ENCODE assay signal across 2 cellular contexts in the genomic region with DNA sequence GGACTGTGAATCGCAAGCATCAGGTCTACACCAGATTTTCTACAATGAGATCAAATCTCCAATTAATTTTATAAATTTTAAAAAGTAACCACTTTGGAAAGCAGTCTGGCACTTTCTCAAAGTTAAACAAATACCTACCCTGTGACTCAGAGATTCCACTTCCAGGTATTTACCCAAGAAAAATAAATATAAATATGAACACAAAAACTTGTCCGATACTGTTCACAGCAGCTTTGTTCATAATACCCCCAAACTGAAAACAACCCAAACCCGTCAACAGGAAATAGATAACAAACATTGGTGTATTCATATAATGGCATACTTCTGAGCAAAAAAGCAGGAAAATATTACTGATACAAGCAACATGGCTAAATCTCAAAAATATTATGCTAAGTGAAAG.
TF ChIP-seq lines count a peak whose summit lies in the region.

No MANE protein-coding gene starts in this region.

TF ChIP-seq in IMR-90, 13 proteins besides CTCF, POLR2A, EP300 and RAD21:
- TF ChIP-seq RCOR1 (IDR thresholded peaks at IDR 0.05; ENCODE audit: insufficient replicate concordance, low read length) (no peak), FOS (IDR thresholded peaks at IDR 0.05; ENCODE audit: low read depth, low read length) (no peak), SMC3 (IDR thresholded peaks at IDR 0.05; ENCODE audit: low read depth, low read length) (no peak), MXI1 (IDR thresholded peaks at IDR 0.05; ENCODE audit: borderline replicate concordance, low read depth, low read length) (no peak), MAZ (IDR thresholded peaks at IDR 0.05; ENCODE audit: borderline replicate concordance, low read depth, low read length) (no peak)
- TF ChIP-seq, protein P1, sequence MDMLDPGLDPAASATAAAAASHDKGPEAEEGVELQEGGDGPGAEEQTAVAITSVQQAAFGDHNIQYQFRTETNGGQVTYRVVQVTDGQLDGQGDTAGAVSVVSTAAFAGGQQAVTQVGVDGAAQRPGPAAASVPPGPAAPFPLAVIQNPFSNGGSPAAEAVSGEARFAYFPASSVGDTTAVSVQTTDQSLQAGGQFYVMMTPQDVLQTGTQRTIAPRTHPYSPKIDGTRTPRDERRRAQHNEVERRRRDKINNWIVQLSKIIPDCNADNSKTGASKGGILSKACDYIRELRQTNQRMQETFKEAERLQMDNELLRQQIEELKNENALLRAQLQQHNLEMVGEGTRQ (IDR thresholded peaks at IDR 0.05; ENCODE audit: low read depth, low read length): no peak

TF ChIP-seq in HepG2, 621 proteins besides CTCF, POLR2A, EP300 and RAD21 (continues in another document):
- TF ChIP-seq FOXO1 (CRISPR knock-in tag; IDR thresholded peaks at IDR 0.05) (peak; percentile 9; the same call in 1 of the 2 replicates), JUNB (CRISPR knock-in tag; IDR thresholded peaks at IDR 0.05; ENCODE audit: borderline replicate concordance) (peak; percentile 69; the same call in 1 of the 2 replicates), FOXA1 (IDR thresholded peaks at IDR 0.05) (peak; percentile 62; the same call in 1 of the 2 replicates), FOXA1 (CRISPR knock-in tag; IDR thresholded peaks at IDR 0.05) (peak; percentile 29; the same call in 1 of the 2 replicates), BCL6 (CRISPR knock-in tag; IDR thresholded peaks at IDR 0.05) (0 out of 2 replicates have a peak, but pooled peaks have one; percentile 24), DPF2 (CRISPR knock-in tag; IDR thresholded peaks at IDR 0.05; ENCODE audit: borderline replicate concordance, low read depth) (0 out of 2 replicates have a peak, but pooled peaks have one; percentile 25), FOSL1 (CRISPR knock-in tag; IDR thresholded peaks at IDR 0.05; ENCODE audit: borderline replicate concordance) (peak; percentile 76; the same call in 1 of the 2 replicates), IRF2 (CRISPR knock-in tag; IDR thresholded peaks at IDR 0.05) (0 out of 2 replicates have a peak, but pooled peaks have one; percentile 20), RBM39 (IDR thresholded peaks at IDR 0.05; ENCODE audit: low read depth, low read length, poor library complexity, severe bottlenecking) (no peak), CEBPG (CRISPR knock-in tag; IDR thresholded peaks at IDR 0.05) (no peak), GABPA (IDR thresholded peaks at IDR 0.05; ENCODE audit: low read depth, low read length) (no peak), GABPA (CRISPR knock-in tag; IDR thresholded peaks at IDR 0.05; ENCODE audit: low read depth) (peak; percentile 60), SOX13 (IDR thresholded peaks at IDR 0.05) (no peak), SOX13 (CRISPR knock-in tag; conservative IDR thresholded peaks at IDR 0.05 in 1 of 2, IDR thresholded peaks at IDR 0.05 in 1 of 2) (peak in 1 of 2 experiments; percentile 47; a peak in 1 of 4 replicates), NCOA2 (CRISPR knock-in tag; IDR thresholded peaks at IDR 0.05) (peak; percentile 24; the same call in 1 of the 2 replicates), GATAD2A (CRISPR knock-in tag; IDR thresholded peaks at IDR 0.05) (peak; percentile 64), FOXA3 (CRISPR knock-in tag; IDR thresholded peaks at IDR 0.05) (peak; percentile 79), NR2F6 (IDR thresholded peaks at IDR 0.05) (peak; percentile 35; the same call in 1 of the 2 replicates), NR2F6 (CRISPR knock-in tag; IDR thresholded peaks at IDR 0.05) (no peak)
- TF ChIP-seq, protein P2, sequence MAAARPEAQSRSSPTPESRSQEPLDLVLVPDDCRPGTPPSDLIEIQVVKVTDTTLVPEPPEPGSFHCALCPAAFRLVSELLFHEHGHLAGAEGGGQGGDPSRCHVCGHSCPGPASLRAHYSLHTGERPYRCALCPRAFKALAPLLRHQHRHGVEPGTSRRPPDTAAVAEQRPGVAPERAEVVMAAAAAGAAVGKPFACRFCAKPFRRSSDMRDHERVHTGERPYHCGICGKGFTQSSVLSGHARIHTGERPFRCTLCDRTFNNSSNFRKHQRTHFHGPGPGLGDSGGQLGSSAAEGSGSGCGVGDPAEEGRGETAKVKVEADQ (CRISPR knock-in tag; IDR thresholded peaks at IDR 0.05; ENCODE audit: borderline replicate concordance): no peak
- TF ChIP-seq, protein P3, sequence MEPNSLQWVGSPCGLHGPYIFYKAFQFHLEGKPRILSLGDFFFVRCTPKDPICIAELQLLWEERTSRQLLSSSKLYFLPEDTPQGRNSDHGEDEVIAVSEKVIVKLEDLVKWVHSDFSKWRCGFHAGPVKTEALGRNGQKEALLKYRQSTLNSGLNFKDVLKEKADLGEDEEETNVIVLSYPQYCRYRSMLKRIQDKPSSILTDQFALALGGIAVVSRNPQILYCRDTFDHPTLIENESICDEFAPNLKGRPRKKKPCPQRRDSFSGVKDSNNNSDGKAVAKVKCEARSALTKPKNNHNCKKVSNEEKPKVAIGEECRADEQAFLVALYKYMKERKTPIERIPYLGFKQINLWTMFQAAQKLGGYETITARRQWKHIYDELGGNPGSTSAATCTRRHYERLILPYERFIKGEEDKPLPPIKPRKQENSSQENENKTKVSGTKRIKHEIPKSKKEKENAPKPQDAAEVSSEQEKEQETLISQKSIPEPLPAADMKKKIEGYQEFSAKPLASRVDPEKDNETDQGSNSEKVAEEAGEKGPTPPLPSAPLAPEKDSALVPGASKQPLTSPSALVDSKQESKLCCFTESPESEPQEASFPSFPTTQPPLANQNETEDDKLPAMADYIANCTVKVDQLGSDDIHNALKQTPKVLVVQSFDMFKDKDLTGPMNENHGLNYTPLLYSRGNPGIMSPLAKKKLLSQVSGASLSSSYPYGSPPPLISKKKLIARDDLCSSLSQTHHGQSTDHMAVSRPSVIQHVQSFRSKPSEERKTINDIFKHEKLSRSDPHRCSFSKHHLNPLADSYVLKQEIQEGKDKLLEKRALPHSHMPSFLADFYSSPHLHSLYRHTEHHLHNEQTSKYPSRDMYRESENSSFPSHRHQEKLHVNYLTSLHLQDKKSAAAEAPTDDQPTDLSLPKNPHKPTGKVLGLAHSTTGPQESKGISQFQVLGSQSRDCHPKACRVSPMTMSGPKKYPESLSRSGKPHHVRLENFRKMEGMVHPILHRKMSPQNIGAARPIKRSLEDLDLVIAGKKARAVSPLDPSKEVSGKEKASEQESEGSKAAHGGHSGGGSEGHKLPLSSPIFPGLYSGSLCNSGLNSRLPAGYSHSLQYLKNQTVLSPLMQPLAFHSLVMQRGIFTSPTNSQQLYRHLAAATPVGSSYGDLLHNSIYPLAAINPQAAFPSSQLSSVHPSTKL (CRISPR knock-in tag; IDR thresholded peaks at IDR 0.05): peak; percentile 75
- TF ChIP-seq, protein P4, sequence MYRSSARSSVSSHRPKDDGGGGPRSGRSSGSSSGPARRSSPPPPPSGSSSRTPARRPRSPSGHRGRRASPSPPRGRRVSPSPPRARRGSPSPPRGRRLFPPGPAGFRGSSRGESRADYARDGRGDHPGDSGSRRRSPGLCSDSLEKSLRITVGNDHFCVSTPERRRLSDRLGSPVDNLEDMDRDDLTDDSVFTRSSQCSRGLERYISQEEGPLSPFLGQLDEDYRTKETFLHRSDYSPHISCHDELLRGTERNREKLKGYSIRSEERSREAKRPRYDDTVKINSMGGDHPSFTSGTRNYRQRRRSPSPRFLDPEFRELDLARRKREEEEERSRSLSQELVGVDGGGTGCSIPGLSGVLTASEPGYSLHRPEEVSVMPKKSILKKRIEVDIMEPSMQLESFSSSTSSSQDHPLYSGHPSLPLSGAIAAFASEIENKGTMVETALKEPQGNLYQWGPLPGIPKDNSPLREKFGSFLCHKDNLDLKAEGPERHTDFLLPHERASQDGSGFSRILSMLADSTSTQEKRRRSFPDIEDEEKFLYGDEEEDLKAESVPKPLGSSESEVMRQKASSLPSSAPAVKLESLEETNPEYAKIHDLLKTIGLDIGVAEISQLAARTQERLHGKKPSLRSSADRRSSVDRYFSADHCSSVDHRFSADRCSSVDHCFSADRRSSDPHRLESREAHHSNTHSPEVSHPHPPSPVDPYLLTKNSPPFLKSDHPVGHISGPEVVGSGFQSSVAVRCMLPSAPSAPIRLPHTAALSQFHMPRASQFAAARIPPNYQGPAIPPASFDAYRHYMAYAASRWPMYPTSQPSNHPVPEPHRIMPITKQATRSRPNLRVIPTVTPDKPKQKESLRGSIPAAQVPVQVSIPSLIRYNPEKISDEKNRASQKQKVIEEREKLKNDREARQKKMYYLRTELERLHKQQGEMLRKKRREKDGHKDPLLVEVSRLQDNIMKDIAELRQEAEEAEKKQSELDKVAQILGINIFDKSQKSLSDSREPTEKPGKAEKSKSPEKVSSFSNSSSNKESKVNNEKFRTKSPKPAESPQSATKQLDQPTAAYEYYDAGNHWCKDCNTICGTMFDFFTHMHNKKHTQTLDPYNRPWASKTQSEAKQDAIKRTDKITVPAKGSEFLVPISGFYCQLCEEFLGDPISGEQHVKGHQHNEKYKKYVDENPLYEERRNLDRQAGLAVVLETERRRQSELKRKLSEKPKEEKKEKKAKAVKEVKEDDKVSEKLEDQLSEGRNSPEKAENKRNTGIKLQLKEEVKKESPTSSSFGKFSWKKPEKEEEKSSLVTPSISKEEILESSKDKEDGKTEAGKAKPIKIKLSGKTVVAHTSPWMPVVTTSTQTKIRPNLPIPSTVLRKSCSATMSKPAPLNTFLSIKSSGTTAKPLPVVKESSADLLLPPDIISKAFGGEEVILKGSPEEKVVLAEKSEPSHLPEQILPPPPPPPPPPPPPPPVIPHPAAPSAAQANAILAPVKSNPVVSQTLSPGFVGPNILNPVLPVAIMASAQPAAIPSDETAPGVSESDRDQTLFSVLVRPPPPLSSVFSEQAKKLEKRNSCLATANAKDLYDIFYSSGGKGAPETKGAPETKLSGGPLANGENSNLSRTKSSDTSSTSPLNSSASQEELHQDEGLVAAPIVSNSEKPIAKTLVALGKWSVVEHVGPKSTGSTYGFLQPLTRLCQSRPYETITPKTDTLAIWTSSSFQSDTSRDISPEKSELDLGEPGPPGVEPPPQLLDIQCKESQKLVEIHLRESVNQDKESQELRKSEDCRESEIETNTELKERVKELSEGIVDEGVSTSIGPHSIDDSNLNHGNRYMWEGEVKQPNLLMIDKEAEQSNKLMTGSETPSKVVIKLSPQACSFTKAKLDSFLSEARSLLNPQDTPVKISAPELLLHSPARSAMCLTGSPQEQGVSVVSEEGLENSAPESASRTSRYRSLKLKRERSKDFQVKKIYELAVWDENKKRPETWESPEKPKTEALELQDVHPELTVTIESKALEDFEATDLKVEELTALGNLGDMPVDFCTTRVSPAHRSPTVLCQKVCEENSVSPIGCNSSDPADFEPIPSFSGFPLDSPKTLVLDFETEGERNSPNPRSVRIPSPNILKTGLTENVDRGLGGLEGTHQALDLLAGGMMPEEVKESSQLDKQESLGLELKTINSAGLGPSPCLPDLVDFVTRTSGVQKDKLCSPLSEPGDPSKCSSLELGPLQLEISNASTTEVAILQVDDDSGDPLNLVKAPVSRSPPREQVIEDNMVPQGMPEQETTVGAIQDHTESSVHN (CRISPR knock-in tag; IDR thresholded peaks at IDR 0.05): no peak
- TF ChIP-seq, protein P5, sequence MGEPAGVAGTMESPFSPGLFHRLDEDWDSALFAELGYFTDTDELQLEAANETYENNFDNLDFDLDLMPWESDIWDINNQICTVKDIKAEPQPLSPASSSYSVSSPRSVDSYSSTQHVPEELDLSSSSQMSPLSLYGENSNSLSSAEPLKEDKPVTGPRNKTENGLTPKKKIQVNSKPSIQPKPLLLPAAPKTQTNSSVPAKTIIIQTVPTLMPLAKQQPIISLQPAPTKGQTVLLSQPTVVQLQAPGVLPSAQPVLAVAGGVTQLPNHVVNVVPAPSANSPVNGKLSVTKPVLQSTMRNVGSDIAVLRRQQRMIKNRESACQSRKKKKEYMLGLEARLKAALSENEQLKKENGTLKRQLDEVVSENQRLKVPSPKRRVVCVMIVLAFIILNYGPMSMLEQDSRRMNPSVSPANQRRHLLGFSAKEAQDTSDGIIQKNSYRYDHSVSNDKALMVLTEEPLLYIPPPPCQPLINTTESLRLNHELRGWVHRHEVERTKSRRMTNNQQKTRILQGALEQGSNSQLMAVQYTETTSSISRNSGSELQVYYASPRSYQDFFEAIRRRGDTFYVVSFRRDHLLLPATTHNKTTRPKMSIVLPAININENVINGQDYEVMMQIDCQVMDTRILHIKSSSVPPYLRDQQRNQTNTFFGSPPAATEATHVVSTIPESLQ (CRISPR knock-in tag; conservative IDR thresholded peaks at IDR 0.05): no peak
- TF ChIP-seq, protein P6, sequence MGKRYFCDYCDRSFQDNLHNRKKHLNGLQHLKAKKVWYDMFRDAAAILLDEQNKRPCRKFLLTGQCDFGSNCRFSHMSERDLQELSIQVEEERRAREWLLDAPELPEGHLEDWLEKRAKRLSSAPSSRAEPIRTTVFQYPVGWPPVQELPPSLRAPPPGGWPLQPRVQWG (CRISPR knock-in tag; IDR thresholded peaks at IDR 0.05; ENCODE audit: borderline replicate concordance, low read depth): no peak
- TF ChIP-seq, protein P7, sequence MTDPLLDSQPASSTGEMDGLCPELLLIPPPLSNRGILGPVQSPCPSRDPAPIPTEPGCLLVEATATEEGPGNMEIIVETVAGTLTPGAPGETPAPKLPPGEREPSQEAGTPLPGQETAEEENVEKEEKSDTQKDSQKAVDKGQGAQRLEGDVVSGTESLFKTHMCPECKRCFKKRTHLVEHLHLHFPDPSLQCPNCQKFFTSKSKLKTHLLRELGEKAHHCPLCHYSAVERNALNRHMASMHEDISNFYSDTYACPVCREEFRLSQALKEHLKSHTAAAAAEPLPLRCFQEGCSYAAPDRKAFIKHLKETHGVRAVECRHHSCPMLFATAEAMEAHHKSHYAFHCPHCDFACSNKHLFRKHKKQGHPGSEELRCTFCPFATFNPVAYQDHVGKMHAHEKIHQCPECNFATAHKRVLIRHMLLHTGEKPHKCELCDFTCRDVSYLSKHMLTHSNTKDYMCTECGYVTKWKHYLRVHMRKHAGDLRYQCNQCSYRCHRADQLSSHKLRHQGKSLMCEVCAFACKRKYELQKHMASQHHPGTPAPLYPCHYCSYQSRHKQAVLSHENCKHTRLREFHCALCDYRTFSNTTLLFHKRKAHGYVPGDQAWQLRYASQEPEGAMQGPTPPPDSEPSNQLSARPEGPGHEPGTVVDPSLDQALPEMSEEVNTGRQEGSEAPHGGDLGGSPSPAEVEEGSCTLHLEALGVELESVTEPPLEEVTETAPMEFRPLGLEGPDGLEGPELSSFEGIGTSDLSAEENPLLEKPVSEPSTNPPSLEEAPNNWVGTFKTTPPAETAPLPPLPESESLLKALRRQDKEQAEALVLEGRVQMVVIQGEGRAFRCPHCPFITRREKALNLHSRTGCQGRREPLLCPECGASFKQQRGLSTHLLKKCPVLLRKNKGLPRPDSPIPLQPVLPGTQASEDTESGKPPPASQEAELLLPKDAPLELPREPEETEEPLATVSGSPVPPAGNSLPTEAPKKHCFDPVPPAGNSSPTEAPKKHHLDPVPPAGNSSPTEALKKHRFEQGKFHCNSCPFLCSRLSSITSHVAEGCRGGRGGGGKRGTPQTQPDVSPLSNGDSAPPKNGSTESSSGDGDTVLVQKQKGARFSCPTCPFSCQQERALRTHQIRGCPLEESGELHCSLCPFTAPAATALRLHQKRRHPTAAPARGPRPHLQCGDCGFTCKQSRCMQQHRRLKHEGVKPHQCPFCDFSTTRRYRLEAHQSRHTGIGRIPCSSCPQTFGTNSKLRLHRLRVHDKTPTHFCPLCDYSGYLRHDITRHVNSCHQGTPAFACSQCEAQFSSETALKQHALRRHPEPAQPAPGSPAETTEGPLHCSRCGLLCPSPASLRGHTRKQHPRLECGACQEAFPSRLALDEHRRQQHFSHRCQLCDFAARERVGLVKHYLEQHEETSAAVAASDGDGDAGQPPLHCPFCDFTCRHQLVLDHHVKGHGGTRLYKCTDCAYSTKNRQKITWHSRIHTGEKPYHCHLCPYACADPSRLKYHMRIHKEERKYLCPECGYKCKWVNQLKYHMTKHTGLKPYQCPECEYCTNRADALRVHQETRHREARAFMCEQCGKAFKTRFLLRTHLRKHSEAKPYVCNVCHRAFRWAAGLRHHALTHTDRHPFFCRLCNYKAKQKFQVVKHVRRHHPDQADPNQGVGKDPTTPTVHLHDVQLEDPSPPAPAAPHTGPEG (CRISPR knock-in tag; IDR thresholded peaks at IDR 0.05): no peak
